In genomic region chr2:155630760-155631159, GRCh38 we compare ENCODE assay signal across 22 cellular contexts.
"Had no signal": no experiment of that assay in that cellular context is flagged by ENCODE, and none has a peak within 500 bp of the region (broad histone marks: within the 10 kb centered on the region; RNA-seq: fewer than 3 reads in every experiment).

No MANE protein-coding gene starts in this region.

- H3K4me3 Mint-ChIP-seq: dendritic cell treated with granulocyte-macrophage colony-stimulating factor and Interleukin-4, amounts not matched to agents 40 ng/mL and 50 ng/mL, for 4 days; effector memory CD8-positive, alpha-beta T cell; naive thymus-derived CD8-positive, alpha-beta T cell; neural progenitor cell; stimulated activated naive B cell treated with anti-CD40 and anti-IgM and Interleukin-4, amounts not matched to agents 10 μg/mL and 1 μg/mL and 100 μg/mL, for 72 hours; stimulated activated naive CD8-positive, alpha-beta T cell treated with anti-CD3 and anti-CD28 coated beads, Interleukin-15, amount 100 ng/mL, for 72 hours had no signal

- FAIRE-seq: colon, islet of Langerhans had no signal

- H3K9me3 Mint-ChIP-seq: dendritic cell treated with granulocyte-macrophage colony-stimulating factor and Interleukin-4, amounts not matched to agents 40 ng/mL and 50 ng/mL, for 4 days; effector memory CD8-positive, alpha-beta T cell; neural progenitor cell; stimulated activated naive CD8-positive, alpha-beta T cell treated with anti-CD3 and anti-CD28 coated beads, Interleukin-15, amount 100 ng/mL, for 72 hours had no signal

- H3K9ac ChIP-seq: neural progenitor cell had no signal

- H3K9me3 ChIP-seq: esophagus muscularis mucosa, gastrocnemius medialis, heart right ventricle, ovary, right lobe of liver, testis, transverse colon had no signal

- H3K4me2 ChIP-seq: neural progenitor cell had no signal

- H3K4me1 ChIP-seq: esophagus muscularis mucosa, gastrocnemius medialis, heart right ventricle, neural progenitor cell, right lobe of liver, testis, transverse colon had no signal

- H3K36me3 ChIP-seq: esophagus muscularis mucosa, gastrocnemius medialis, heart right ventricle, neural progenitor cell, ovary, right lobe of liver, transverse colon had no signal

- H3K27ac Mint-ChIP-seq: dendritic cell treated with granulocyte-macrophage colony-stimulating factor and Interleukin-4, amounts not matched to agents 40 ng/mL and 50 ng/mL, for 4 days; effector memory CD8-positive, alpha-beta T cell; naive thymus-derived CD8-positive, alpha-beta T cell; neural progenitor cell; stimulated activated naive B cell treated with anti-CD40 and anti-IgM and Interleukin-4, amounts not matched to agents 10 μg/mL and 1 μg/mL and 100 μg/mL, for 72 hours; stimulated activated naive CD8-positive, alpha-beta T cell treated with anti-CD3 and anti-CD28 coated beads, Interleukin-15, amount 100 ng/mL, for 72 hours had no signal

- H3K27me3 Mint-ChIP-seq: dendritic cell treated with granulocyte-macrophage colony-stimulating factor and Interleukin-4, amounts not matched to agents 40 ng/mL and 50 ng/mL, for 4 days; effector memory CD8-positive, alpha-beta T cell; naive thymus-derived CD8-positive, alpha-beta T cell; stimulated activated naive B cell treated with anti-CD40 and anti-IgM and Interleukin-4, amounts not matched to agents 10 μg/mL and 1 μg/mL and 100 μg/mL, for 72 hours; stimulated activated naive CD8-positive, alpha-beta T cell treated with anti-CD3 and anti-CD28 coated beads, Interleukin-15, amount 100 ng/mL, for 72 hours had no signal

- H3K27ac ChIP-seq: epithelial cell of prostate, esophagus muscularis mucosa, gastrocnemius medialis, heart right ventricle, neural progenitor cell, ovary, right lobe of liver, testis, transverse colon had no signal

- DNase-seq: effector memory CD8-positive, alpha-beta T cell; gastrocnemius medialis; heart right ventricle; hypothalamus; kidney glomerular epithelial cell; mesendoderm; naive thymus-derived CD8-positive, alpha-beta T cell; nucleus accumbens; ovary; right lobe of liver; stimulated activated CD4-positive, alpha-beta T cell treated with anti-CD3 and anti-CD28 coated beads, Interleukin-2, amount 100 ng/mL, for 24 hours; stimulated activated CD4-positive, alpha-beta T cell treated with anti-CD3 and anti-CD28 coated beads, Interleukin-4, amount 100 ng/mL, for 4 hours; stimulated activated naive B cell treated with anti-CD40 and anti-IgM and Interleukin-4, amounts not matched to agents 10 μg/mL and 1 μg/mL and 100 μg/mL, for 72 hours; stimulated activated naive CD8-positive, alpha-beta T cell treated with anti-CD3 and anti-CD28 coated beads, Interleukin-15, amount 100 ng/mL, for 72 hours; testis; transverse colon had no signal

- H3K4me3 ChIP-seq: esophagus muscularis mucosa, gastrocnemius medialis, heart right ventricle, neural progenitor cell, ovary, right lobe of liver, testis, transverse colon had no signal

- H3K36me3 Mint-ChIP-seq: naive thymus-derived CD8-positive, alpha-beta T cell; neural progenitor cell; stimulated activated naive B cell treated with anti-CD40 and anti-IgM and Interleukin-4, amounts not matched to agents 10 μg/mL and 1 μg/mL and 100 μg/mL, for 72 hours had no signal

- H2AFZ ChIP-seq: neural progenitor cell had no signal

- H3K27me3 ChIP-seq: esophagus muscularis mucosa, gastrocnemius medialis, heart right ventricle, neural progenitor cell, right lobe of liver, testis, transverse colon had no signal

- ATAC-seq: effector memory CD8-positive, alpha-beta T cell; gastrocnemius medialis; heart right ventricle; naive thymus-derived CD8-positive, alpha-beta T cell; right lobe of liver; stimulated activated naive B cell treated with anti-CD40 and anti-IgM and Interleukin-4, amounts not matched to agents 10 μg/mL and 1 μg/mL and 100 μg/mL, for 72 hours; stimulated activated naive CD8-positive, alpha-beta T cell treated with anti-CD3 and anti-CD28 coated beads, Interleukin-15, amount 100 ng/mL, for 72 hours had no signal

- H3K4me1 Mint-ChIP-seq: naive thymus-derived CD8-positive, alpha-beta T cell; neural progenitor cell; stimulated activated naive B cell treated with anti-CD40 and anti-IgM and Interleukin-4, amounts not matched to agents 10 μg/mL and 1 μg/mL and 100 μg/mL, for 72 hours; stimulated activated naive CD8-positive, alpha-beta T cell treated with anti-CD3 and anti-CD28 coated beads, Interleukin-15, amount 100 ng/mL, for 72 hours had no signal
